Comparison of ENCODE assay signal across 8 cellular contexts in the genomic region with DNA sequence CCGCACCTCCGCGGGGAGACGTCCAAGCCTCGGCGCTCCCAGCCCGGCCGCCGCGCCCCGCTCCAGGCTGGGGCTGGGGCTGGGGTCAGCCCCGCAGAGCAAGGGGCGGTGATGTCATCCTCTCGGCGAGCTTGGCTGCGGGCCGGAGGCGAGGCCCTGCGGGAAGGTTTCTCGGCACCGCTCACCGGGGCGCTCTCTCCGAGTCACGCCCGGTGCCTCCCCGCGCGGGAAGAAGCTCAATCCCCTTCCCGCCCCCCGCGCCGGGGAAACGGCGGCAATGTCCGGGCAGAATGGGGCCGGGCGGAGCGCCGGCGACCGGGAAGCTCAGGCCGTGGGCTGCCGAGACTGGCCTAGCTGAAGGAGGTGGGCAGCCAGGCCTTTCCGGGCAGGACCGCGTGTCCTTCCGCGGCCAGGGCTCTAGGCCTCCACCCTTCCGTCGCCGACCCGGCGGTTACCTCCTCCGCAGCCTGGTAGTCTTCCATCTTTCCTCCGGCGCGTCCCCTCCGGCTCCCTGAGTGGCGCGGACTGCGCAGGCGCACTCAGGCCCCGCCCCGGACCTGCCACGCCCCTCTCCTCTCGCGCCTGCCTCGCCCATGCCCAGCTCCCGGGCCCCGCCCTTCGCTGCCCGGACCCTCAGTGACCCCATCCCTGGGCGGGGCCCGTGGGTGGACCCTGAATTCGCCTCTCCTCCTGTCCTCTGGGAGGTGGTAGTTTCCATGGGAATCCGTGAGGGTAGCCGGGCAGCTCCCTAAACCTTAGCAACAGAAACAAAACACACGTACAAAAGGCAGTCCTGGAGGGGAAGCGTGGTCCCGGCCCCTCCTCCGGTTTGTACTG. TPM values are rescaled to one million over a fixed set of nuclear protein-coding genes. Genes with fewer than 3 reads are reported as not detected.
DNase-seq lines count a peak whose midpoint lies in the region; ATAC-seq and TF ChIP-seq lines count a peak whose summit lies in the region.

DYNLT1 (minus strand) TSS at position 517 of the 837 bp plus-strand sequence; CDS start at position 482, 35 bp downstream.

- H3K9me2 ChIP-seq in GM23338 (ENCODE audit: insufficient read depth) = no peaks in the 10 kb centered on the region

- peaks cover 12% of the 10 kb centered on the region for H3K27me3 ChIP-seq in GM23338 (ENCODE audit: insufficient read depth)
- H3K27me3 ChIP-seq in stomach smooth muscle (ENCODE audit: control insufficient read depth in 1 of 2, insufficient read depth in 2 of 2, low read length in 2 of 2) = no peaks in the 10 kb centered on the region

- no peaks in the 10 kb centered on the region for H3F3A ChIP-seq in GM23338 (replicated peaks; ENCODE audit: low read depth)

- ATAC-seq in GM23338 = peak; percentile 94

- TF ChIP-seq CTCF in GM23338 (conservative IDR thresholded peaks at IDR 0.05; ENCODE audit: low read depth in 2 of 2) = no peak; a peak in 1 of 4 replicates
- TF ChIP-seq CTCF in LNCaP clone FGC (IDR thresholded peaks at IDR 0.05; ENCODE audit: control insufficient read depth, extremely low read depth, insufficient read depth) = no peak
- TF ChIP-seq CTCF in foreskin fibroblast (IDR thresholded peaks at IDR 0.05; ENCODE audit: low read depth, low read length) = no peak
- no peak for TF ChIP-seq CTCF in neural crest cell (conservative IDR thresholded peaks at IDR 0.05)

- H3K27ac ChIP-seq in GM23338 (ENCODE audit: low read depth) = peak within 1 kb of the TSS; percentile 84; the same call in 1 of the 2 replicates
- H3K27ac ChIP-seq in stomach smooth muscle (ENCODE audit: low read length) = peak within 1 kb of the TSS; percentile 81

- H3K4me3 ChIP-seq in GM23338 = peak within 1 kb of the TSS; percentile 73
- H3K4me3 ChIP-seq in LNCaP clone FGC (ENCODE audit: low read depth, low read length) = peak within 1 kb of the TSS; percentile 74
- peak within 1 kb of the TSS; percentile 83 to 95 for H3K4me3 ChIP-seq in foreskin fibroblast (ENCODE audit: low read depth in 1 of 2, low read length in 2 of 2)
- H3K4me3 ChIP-seq in stomach smooth muscle (ENCODE audit: low read length in 2 of 2) = peak within 1 kb of the TSS; percentile 79 to 91

- peak within 1 kb of the TSS; percentile 94 for H2AFZ ChIP-seq in GM23338

- DNase-seq in ELF-1 (ENCODE audit: low read depth, low spot score) = peak; percentile 97
- peak; percentile 95 for DNase-seq in GM23338 (ENCODE audit: low spot score)
- DNase-seq in LNCaP clone FGC (ENCODE audit: low read depth) = peak; percentile 53
- peak; percentile 90 for DNase-seq in SHP77 treated with DMSO at 0.1 percent for 48 hours (lab: John Stamatoyannopoulos, UW)
- peak; percentile 81 for DNase-seq in activated gamma-delta T cell treated with anti-CD3 and anti-CD28 coated beads, Interleukin-2, amount 50 U/mL, for 16 hours (ENCODE audit: low read depth)
- peak; percentile 81 to 96 for DNase-seq in foreskin fibroblast
- peak; percentile 91 for DNase-seq in neural crest cell (ENCODE audit: low read depth, low spot score)

- H3K79me2 ChIP-seq in GM23338 (replicated peaks; ENCODE audit: insufficient read depth) = peaks cover 39% of the 10 kb centered on the region

- peaks cover 7% of the 10 kb centered on the region; the same call in 1 of the 3 replicates for H3K36me3 Mint-ChIP-seq in GM23338 (ENCODE audit: low read depth)
- H3K36me3 Mint-ChIP-seq in neural crest cell (ENCODE audit: low read depth) = peaks cover 3% of the 10 kb centered on the region

- H3K9me3 Mint-ChIP-seq in GM23338 = no peaks in the 10 kb centered on the region
- no peaks in the 10 kb centered on the region for H3K9me3 Mint-ChIP-seq in neural crest cell

- H3K36me3 ChIP-seq in GM23338 (ENCODE audit: insufficient read depth) (no peaks in the 10 kb centered on the region), stomach smooth muscle (ENCODE audit: control insufficient read depth in 2 of 2, insufficient read depth in 2 of 2, low read length in 2 of 2) (peaks cover under 1 to 5% of the 10 kb centered on the region in 2 donors)

- H3K4me1 ChIP-seq in GM23338 (ENCODE audit: insufficient read depth) (peaks cover 4% of the 10 kb centered on the region), stomach smooth muscle (ENCODE audit: control insufficient read depth, insufficient read depth, low read length) (peaks cover 32% of the 10 kb centered on the region)

- no peaks in the 10 kb centered on the region for H3K9me3 ChIP-seq in stomach smooth muscle (ENCODE audit: control insufficient read depth in 2 of 2, low read length in 2 of 2)

- H3K27ac Mint-ChIP-seq in GM23338 = peak within 1 kb of the TSS; percentile 89
- H3K27ac Mint-ChIP-seq in neural crest cell (ENCODE audit: unreplicated experiment) = peak within 1 kb of the TSS; percentile 99

- H3K4me1 Mint-ChIP-seq in GM23338 (peaks cover 26% of the 10 kb centered on the region), neural crest cell (peaks cover 42% of the 10 kb centered on the region)

- H3K9ac ChIP-seq in stomach smooth muscle (ENCODE audit: low read length in 2 of 2) = peak within 1 kb of the TSS; percentile 89 to 94

- peaks cover 23% of the 10 kb centered on the region; the same call in 1 of the 2 replicates for H4K20me1 ChIP-seq in GM23338 (replicated peaks; ENCODE audit: insufficient read depth)

- H3K27me3 Mint-ChIP-seq in GM23338 (ENCODE audit: insufficient read depth, low read depth, poor library complexity) (peaks cover 9% of the 10 kb centered on the region), neural crest cell (ENCODE audit: low read depth) (peaks cover 26% of the 10 kb centered on the region)

- peak within 1 kb of the TSS; percentile 80 for H3K4me2 ChIP-seq in GM23338

- peak within 1 kb of the TSS; percentile 96 for H3K4me3 Mint-ChIP-seq in GM23338
- H3K4me3 Mint-ChIP-seq in neural crest cell = peak within 1 kb of the TSS; percentile 98

TF ChIP-seq in GM23338, 12 proteins besides CTCF, POLR2A, EP300 and RAD21 (continues in another document):
- TF ChIP-seq POLR2AphosphoS5 (IDR thresholded peaks at IDR 0.05; ENCODE audit: low read depth) (peak; percentile 97), NANOG (IDR thresholded peaks at IDR 0.05; ENCODE audit: borderline replicate concordance) (no peak), CREB1 (CRISPR knock-in tag; IDR thresholded peaks at IDR 0.05; ENCODE audit: low read depth) (peak; percentile 38; the same call in 1 of the 2 replicates)
- TF ChIP-seq, protein P1, sequence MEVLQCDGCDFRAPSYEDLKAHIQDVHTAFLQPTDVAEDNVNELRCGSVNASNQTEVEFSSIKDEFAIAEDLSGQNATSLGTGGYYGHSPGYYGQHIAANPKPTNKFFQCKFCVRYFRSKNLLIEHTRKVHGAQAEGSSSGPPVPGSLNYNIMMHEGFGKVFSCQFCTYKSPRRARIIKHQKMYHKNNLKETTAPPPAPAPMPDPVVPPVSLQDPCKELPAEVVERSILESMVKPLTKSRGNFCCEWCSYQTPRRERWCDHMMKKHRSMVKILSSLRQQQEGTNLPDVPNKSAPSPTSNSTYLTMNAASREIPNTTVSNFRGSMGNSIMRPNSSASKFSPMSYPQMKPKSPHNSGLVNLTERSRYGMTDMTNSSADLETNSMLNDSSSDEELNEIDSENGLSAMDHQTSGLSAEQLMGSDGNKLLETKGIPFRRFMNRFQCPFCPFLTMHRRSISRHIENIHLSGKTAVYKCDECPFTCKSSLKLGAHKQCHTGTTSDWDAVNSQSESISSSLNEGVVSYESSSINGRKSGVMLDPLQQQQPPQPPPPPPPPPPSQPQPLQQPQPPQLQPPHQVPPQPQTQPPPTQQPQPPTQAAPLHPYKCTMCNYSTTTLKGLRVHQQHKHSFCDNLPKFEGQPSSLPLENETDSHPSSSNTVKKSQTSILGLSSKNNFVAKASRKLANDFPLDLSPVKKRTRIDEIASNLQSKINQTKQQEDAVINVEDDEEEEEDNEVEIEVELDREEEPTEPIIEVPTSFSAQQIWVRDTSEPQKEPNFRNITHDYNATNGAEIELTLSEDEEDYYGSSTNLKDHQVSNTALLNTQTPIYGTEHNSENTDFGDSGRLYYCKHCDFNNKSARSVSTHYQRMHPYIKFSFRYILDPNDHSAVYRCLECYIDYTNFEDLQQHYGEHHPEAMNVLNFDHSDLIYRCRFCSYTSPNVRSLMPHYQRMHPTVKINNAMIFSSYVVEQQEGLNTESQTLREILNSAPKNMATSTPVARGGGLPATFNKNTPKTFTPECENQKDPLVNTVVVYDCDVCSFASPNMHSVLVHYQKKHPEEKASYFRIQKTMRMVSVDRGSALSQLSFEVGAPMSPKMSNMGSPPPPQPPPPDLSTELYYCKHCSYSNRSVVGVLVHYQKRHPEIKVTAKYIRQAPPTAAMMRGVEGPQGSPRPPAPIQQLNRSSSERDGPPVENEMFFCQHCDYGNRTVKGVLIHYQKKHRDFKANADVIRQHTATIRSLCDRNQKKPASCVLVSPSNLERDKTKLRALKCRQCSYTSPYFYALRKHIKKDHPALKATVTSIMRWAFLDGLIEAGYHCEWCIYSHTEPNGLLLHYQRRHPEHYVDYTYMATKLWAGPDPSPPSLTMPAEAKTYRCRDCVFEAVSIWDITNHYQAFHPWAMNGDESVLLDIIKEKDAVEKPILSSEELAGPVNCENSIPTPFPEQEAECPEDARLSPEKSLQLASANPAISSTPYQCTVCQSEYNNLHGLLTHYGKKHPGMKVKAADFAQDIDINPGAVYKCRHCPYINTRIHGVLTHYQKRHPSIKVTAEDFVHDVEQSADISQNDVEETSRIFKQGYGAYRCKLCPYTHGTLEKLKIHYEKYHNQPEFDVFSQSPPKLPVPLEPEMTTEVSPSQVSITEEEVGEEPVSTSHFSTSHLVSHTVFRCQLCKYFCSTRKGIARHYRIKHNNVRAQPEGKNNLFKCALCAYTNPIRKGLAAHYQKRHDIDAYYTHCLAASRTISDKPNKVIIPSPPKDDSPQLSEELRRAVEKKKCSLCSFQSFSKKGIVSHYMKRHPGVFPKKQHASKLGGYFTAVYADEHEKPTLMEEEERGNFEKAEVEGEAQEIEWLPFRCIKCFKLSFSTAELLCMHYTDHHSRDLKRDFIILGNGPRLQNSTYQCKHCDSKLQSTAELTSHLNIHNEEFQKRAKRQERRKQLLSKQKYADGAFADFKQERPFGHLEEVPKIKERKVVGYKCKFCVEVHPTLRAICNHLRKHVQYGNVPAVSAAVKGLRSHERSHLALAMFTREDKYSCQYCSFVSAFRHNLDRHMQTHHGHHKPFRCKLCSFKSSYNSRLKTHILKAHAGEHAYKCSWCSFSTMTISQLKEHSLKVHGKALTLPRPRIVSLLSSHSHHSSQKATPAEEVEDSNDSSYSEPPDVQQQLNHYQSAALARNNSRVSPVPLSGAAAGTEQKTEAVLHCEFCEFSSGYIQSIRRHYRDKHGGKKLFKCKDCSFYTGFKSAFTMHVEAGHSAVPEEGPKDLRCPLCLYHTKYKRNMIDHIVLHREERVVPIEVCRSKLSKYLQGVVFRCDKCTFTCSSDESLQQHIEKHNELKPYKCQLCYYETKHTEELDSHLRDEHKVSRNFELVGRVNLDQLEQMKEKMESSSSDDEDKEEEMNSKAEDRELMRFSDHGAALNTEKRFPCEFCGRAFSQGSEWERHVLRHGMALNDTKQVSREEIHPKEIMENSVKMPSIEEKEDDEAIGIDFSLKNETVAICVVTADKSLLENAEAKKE (CRISPR knock-in tag; IDR thresholded peaks at IDR 0.05) = no peak

RNA-seq across cellular contexts. Expression of gene DYNLT1, which starts in this region (rescaled TPM):
- total RNA-seq in GM23338 (2014; rRNA removed; shearing (Covaris generic)) = 60.9 and 71.6 TPM in 2 replicates
- polyA plus RNA-seq in GM23338 (2016; fragmentation: Nextera tagmentation; extraction: Ambion mirVana) = 235 and 241 TPM in 2 replicates
- 117 and 118 TPM in 2 replicates for total RNA-seq in neural crest cell

Comparison
In these comparisons a context has a peak if more than half of its experiments do, and no peak if none do; other contexts are left out.
1. Peak in every context shown above with its lines: DNase-seq, ATAC-seq, H3K4me3 ChIP-seq and H3K27ac ChIP-seq.